Comparison of ENCODE assay signal across 1 cellular context in genomic region chr16:67269766-67270165, GRCh38.
TF ChIP-seq lines count a peak whose summit lies in the region.

No MANE protein-coding gene starts in this region.

TF ChIP-seq in IMR-90, 13 proteins besides CTCF, POLR2A, EP300 and RAD21 (continued from another document):
- TF ChIP-seq USF2 (IDR thresholded peaks at IDR 0.05; ENCODE audit: low read depth, low read length) (no peak), ELK1 (IDR thresholded peaks at IDR 0.05; ENCODE audit: borderline replicate concordance, low read depth, low read length) (no peak), RCOR1 (IDR thresholded peaks at IDR 0.05; ENCODE audit: insufficient replicate concordance, low read length) (no peak), CEBPB (IDR thresholded peaks at IDR 0.05; ENCODE audit: low read depth, low read length) (no peak), MAFK (IDR thresholded peaks at IDR 0.05; ENCODE audit: low read depth, low read length) (no peak), RFX5 (IDR thresholded peaks at IDR 0.05; ENCODE audit: low read depth, low read length) (no peak), MXI1 (IDR thresholded peaks at IDR 0.05; ENCODE audit: borderline replicate concordance, low read depth, low read length) (no peak), SMC3 (IDR thresholded peaks at IDR 0.05; ENCODE audit: low read depth, low read length) (no peak), FOS (IDR thresholded peaks at IDR 0.05; ENCODE audit: low read depth, low read length) (no peak)
